In the genomic region with DNA sequence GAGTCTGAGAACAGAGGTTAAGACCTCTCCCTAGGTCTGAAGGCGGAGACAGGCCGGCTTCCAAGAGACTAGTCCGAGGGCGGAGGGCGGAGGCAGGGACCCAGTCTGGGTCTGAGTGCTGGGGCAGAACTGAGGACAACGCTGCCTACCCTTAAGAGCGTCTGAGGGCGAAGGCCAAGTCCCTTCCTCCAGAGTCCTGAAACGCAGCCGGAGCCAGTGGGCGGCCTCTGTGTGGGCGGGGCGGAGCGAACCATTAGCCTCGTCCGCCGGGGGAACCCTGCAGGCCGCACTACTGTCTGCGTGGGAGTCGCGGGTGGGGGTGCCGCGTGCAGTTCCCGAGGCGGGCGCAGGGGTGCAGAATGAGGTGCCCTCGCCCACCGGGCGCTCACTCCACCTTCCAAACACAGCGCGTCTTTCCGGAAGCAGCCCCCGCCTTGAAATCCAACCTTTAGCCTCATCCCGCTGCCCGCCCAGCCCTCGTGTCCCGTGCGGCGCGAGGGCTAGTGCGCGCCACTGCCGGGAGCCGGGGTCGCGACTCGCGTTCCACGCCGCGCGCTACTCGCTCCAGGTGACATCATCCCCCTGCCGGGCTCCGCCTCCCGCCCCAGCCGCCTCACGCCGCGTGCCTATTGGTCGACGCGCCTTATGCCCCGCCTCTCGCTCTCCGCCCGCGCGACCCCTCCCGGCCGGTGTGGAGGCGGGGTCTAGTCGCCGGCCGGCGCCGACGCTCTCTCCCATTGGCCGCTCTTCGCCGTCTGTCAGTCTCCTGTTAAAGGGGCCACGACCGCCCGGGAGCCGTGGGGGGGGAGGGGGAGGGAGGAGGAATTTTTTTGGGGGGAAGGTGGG, we compare ENCODE assay signal across 8 cellular contexts. TPM values are rescaled to one million over a fixed set of nuclear protein-coding genes. Genes with fewer than 3 reads are reported as not detected.
DNase-seq lines count a peak whose midpoint lies in the region; ATAC-seq and TF ChIP-seq lines count a peak whose summit lies in the region.

A gene with protein sequence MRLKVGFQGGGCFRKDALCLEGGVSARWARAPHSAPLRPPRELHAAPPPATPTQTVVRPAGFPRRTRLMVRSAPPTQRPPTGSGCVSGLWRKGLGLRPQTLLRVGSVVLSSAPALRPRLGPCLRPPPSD (minus strand): TSS at position 579 of the 846 bp plus-strand sequence. CDS start 121 bp downstream, at position 458.

- ATAC-seq in GM19351 (IDR thresholded peaks at IDR 0.05; ENCODE audit: unreplicated experiment) (peak; percentile 76), HG03469 (IDR thresholded peaks at IDR 0.05; ENCODE audit: unreplicated experiment) (peak; percentile 52)

- H3K4me1 ChIP-seq in liver (ENCODE audit: control insufficient read depth in 4 of 4, insufficient read depth in 4 of 4, low read length in 3 of 4) = peaks cover 11 to 40% (median 25%) of the 10 kb centered on the region in 4 donors

- H3K27ac ChIP-seq in liver (ENCODE audit: low read depth in 1 of 2, low read length in 2 of 2) = peak within 1 kb of the TSS; percentile 97 to 100

- peak within 1 kb of the TSS; percentile 80 to 91 (median 85) for H3K27ac Mint-ChIP-seq in CD14-positive monocyte

- peak within 1 kb of the TSS; percentile 75 to 89 for H3K4me3 Mint-ChIP-seq in CD14-positive monocyte

- TF ChIP-seq CTCF in CD14-positive monocyte (IDR thresholded peaks at IDR 0.05) = no peak
- TF ChIP-seq CTCF in liver (IDR thresholded peaks at IDR 0.05; ENCODE audit: low read depth, low read length, missing input control) = no peak

- H3K9ac ChIP-seq in liver (ENCODE audit: low read depth in 1 of 2, low read length in 2 of 2) = peak within 1 kb of the TSS; percentile 48 to 55

- TF ChIP-seq RAD21 in liver (IDR thresholded peaks at IDR 0.05) = no peak

- no peaks in the 10 kb centered on the region for H3K36me3 ChIP-seq in liver (ENCODE audit: control insufficient read depth in 4 of 4, insufficient read depth in 3 of 4, low read depth in 1 of 4, low read length in 3 of 4)

- H3K9me3 ChIP-seq in liver (ENCODE audit: control insufficient read depth in 4 of 4, low read length in 3 of 4) = no peaks in the 10 kb centered on the region

- peaks cover 2 to 9% of the 10 kb centered on the region in 2 donors for H3K36me3 Mint-ChIP-seq in CD14-positive monocyte

- H3K9me3 Mint-ChIP-seq in CD14-positive monocyte = peaks cover 3 to 20% (median 11%) of the 10 kb centered on the region in 7 donors

- WGBS in liver = under 1% methylated on average over 85 of the region's 85 CpGs

- intact Hi-C loops in CD14-positive monocyte (cut with micrococcal nuclease) = no loop called here

- no peaks in the 10 kb centered on the region for H3K27me3 ChIP-seq in liver (ENCODE audit: control insufficient read depth in 4 of 4, insufficient read depth in 4 of 4, low read length in 3 of 4)

- H3K4me1 Mint-ChIP-seq in CD14-positive monocyte = peaks cover 41% of the 10 kb centered on the region

- DNase-seq in CD14-positive monocyte (ENCODE audit: low spot score) = peak; percentile 92
- DNase-seq in NCI-H69 (lab: John Stamatoyannopoulos, UW) = peak; percentile 97
- peak; percentile 95 for DNase-seq in activated CD4-positive, alpha-beta T cell treated with anti-CD3 and anti-CD28 coated beads, Interleukin-2, amount 50 U/mL, for 1 hour
- DNase-seq in dedifferentiated amniotic fluid mesenchymal stem cell (ENCODE audit: extremely low spot score) = peak; percentile 92
- peak; percentile 95 for DNase-seq in stimulated activated CD4-positive, alpha-beta T cell treated with anti-CD3 and anti-CD28 coated beads, Interleukin-4, amount 100 ng/mL, for 1 hour

- peak within 1 kb of the TSS; percentile 50 to 69 (median 50) for H3K4me3 ChIP-seq in liver (ENCODE audit: low read depth in 1 of 3, low read length in 3 of 3)

- H3K27me3 Mint-ChIP-seq in CD14-positive monocyte (ENCODE audit: low read depth in 3 of 3) = peaks cover 30 to 43% (median 35%) of the 10 kb centered on the region in 3 donors

TF ChIP-seq in liver, 16 proteins besides CTCF, POLR2A, EP300 and RAD21:
- TF ChIP-seq, protein P1, sequence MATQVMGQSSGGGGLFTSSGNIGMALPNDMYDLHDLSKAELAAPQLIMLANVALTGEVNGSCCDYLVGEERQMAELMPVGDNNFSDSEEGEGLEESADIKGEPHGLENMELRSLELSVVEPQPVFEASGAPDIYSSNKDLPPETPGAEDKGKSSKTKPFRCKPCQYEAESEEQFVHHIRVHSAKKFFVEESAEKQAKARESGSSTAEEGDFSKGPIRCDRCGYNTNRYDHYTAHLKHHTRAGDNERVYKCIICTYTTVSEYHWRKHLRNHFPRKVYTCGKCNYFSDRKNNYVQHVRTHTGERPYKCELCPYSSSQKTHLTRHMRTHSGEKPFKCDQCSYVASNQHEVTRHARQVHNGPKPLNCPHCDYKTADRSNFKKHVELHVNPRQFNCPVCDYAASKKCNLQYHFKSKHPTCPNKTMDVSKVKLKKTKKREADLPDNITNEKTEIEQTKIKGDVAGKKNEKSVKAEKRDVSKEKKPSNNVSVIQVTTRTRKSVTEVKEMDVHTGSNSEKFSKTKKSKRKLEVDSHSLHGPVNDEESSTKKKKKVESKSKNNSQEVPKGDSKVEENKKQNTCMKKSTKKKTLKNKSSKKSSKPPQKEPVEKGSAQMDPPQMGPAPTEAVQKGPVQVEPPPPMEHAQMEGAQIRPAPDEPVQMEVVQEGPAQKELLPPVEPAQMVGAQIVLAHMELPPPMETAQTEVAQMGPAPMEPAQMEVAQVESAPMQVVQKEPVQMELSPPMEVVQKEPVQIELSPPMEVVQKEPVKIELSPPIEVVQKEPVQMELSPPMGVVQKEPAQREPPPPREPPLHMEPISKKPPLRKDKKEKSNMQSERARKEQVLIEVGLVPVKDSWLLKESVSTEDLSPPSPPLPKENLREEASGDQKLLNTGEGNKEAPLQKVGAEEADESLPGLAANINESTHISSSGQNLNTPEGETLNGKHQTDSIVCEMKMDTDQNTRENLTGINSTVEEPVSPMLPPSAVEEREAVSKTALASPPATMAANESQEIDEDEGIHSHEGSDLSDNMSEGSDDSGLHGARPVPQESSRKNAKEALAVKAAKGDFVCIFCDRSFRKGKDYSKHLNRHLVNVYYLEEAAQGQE (IDR thresholded peaks at IDR 0.05) = peak; percentile 95
- TF ChIP-seq FOXA1 (IDR thresholded peaks at IDR 0.05) = no peak
- TF ChIP-seq JUND (IDR thresholded peaks at IDR 0.05) = peak in 1 of 2 donors; percentile 56
- TF ChIP-seq HNF4G (IDR thresholded peaks at IDR 0.05) = no peak
- peak; percentile 25 for TF ChIP-seq YY1 (IDR thresholded peaks at IDR 0.05)
- peak; percentile 36 to 51 for TF ChIP-seq HNF4A (conservative IDR thresholded peaks at IDR 0.05)
- TF ChIP-seq NR2F2 (IDR thresholded peaks at IDR 0.05) = peak; percentile 75
- no peak for TF ChIP-seq FOXA2 (IDR thresholded peaks at IDR 0.05)
- TF ChIP-seq TAF1 (conservative IDR thresholded peaks at IDR 0.05) = no peak
- peak; percentile 87 to 88 for TF ChIP-seq EGR1 (IDR thresholded peaks at IDR 0.05; ENCODE audit: low read depth in 2 of 2)
- TF ChIP-seq, protein P2, sequence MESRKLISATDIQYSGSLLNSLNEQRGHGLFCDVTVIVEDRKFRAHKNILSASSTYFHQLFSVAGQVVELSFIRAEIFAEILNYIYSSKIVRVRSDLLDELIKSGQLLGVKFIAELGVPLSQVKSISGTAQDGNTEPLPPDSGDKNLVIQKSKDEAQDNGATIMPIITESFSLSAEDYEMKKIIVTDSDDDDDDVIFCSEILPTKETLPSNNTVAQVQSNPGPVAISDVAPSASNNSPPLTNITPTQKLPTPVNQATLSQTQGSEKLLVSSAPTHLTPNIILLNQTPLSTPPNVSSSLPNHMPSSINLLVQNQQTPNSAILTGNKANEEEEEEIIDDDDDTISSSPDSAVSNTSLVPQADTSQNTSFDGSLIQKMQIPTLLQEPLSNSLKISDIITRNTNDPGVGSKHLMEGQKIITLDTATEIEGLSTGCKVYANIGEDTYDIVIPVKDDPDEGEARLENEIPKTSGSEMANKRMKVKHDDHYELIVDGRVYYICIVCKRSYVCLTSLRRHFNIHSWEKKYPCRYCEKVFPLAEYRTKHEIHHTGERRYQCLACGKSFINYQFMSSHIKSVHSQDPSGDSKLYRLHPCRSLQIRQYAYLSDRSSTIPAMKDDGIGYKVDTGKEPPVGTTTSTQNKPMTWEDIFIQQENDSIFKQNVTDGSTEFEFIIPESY (IDR thresholded peaks at IDR 0.05) = no peak
- TF ChIP-seq, protein P3, sequence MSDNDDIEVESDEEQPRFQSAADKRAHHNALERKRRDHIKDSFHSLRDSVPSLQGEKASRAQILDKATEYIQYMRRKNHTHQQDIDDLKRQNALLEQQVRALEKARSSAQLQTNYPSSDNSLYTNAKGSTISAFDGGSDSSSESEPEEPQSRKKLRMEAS (IDR thresholded peaks at IDR 0.05) = no peak
- peak; percentile 50 for TF ChIP-seq SP1 (IDR thresholded peaks at IDR 0.05)
- no peak for TF ChIP-seq GABPA (IDR thresholded peaks at IDR 0.05 in 1 of 2, conservative IDR thresholded peaks at IDR 0.05 in 1 of 2)
- TF ChIP-seq RXRA (IDR thresholded peaks at IDR 0.05) = peak; percentile 46 to 55
- TF ChIP-seq, protein P4, sequence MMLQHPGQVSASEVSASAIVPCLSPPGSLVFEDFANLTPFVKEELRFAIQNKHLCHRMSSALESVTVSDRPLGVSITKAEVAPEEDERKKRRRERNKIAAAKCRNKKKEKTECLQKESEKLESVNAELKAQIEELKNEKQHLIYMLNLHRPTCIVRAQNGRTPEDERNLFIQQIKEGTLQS (IDR thresholded peaks at IDR 0.05) = no peak

RNA-seq across cellular contexts. Expression of the gene that starts here (rescaled TPM):
- polyA plus RNA-seq in CD14-positive monocyte = under 1 TPM; 0.66 to 0.76 TPM
- 1 to 10 TPM in 1 of 2 donors, under 1 TPM in 1; 0.56 to 1.4 TPM for total RNA-seq in liver
- polyA plus RNA-seq in liver = 1 to 10 TPM; 1.9 to 2.1 TPM

Comparison
In these comparisons a context has a peak if more than half of its experiments do, and no peak if none do; other contexts are left out.
1. Peak in every context shown above with its lines: DNase-seq, ATAC-seq, H3K4me3 ChIP-seq and H3K27ac ChIP-seq.
2. Peak in DNase-seq in CD14-positive monocyte; RNA of the gene not detected or under 1 TPM.